In the genomic region with DNA sequence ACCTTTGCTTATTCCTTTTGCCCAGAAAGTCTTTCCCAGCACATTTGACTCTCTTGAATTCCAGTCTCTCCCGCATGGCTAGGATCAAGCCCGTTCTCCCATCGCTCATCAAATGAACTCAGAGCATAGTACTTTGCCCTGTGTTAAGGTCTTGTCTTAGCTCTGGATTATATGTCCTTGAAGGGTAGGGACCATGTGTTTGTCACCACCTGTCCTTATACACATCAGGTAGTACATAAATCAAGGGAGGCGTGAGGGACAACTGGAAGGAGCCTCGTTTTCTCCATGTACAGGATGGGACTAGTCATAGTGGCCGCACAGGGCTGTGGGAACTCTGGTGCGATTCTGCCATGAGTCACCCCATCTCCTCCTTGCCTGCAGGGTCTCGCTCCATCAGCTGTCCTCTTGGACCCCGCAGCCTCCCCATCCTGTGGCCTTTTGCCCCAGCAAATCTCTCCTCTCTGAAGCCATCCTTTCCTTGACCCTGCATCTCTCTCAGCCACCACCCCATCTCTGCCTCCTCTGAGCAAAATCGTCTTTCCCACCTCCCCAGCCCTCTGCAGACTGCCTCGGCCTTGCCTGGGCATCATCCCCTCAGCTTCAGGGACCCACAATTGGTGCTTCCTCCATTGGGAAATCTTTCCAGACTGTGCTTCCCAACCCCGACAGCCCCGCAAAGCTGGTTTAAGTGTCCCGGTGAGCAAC, we compare ENCODE assay signal across 24 cellular contexts. TPM values are rescaled to one million over a fixed set of nuclear protein-coding genes. Genes with fewer than 3 reads are reported as not detected.
DNase-seq lines count a peak whose midpoint lies in the region; ATAC-seq and TF ChIP-seq lines count a peak whose summit lies in the region.
"Had no signal": no experiment of that assay in that cellular context is flagged by ENCODE, and none has a peak within 500 bp of the region (broad histone marks: within the 10 kb centered on the region; RNA-seq: fewer than 3 reads in every experiment).

No MANE protein-coding gene starts in this region.

- H3K4me3 Mint-ChIP-seq in CD8-positive, alpha-beta T cell = peak overlapping the region; percentile 32
- peak overlapping the region; percentile 52 for H3K4me3 Mint-ChIP-seq in neural crest cell
- H3K4me3 Mint-ChIP-seq: dendritic cell treated with granulocyte-macrophage colony-stimulating factor and Interleukin-4, amounts not matched to agents 40 ng/mL and 50 ng/mL, for 4 days; GM23338 had no signal

- peaks cover 13% of the 10 kb centered on the region for H3K4me1 ChIP-seq in CD8-positive, alpha-beta T cell (ENCODE audit: insufficient read depth, low read length)
- peaks cover 4 to 17% (median 14%) of the 10 kb centered on the region in 4 donors for H3K4me1 ChIP-seq in esophagus muscularis mucosa

- H3K27ac Mint-ChIP-seq in CD8-positive, alpha-beta T cell = no peak overlapping the region
- no peak overlapping the region for H3K27ac Mint-ChIP-seq in neural crest cell (ENCODE audit: unreplicated experiment)
- H3K27ac Mint-ChIP-seq: dendritic cell treated with granulocyte-macrophage colony-stimulating factor and Interleukin-4, amounts not matched to agents 40 ng/mL and 50 ng/mL, for 4 days; GM23338; WTC11 had no signal

- POLR2A ChIA-PET in CD8-positive, alpha-beta T cell (lab: Charles Lee) = no interaction called here

- peaks cover 6% of the 10 kb centered on the region for H3K27me3 Mint-ChIP-seq in CD8-positive, alpha-beta T cell (ENCODE audit: low read depth)
- H3K27me3 Mint-ChIP-seq in neural crest cell (ENCODE audit: low read depth) = peaks cover 27% of the 10 kb centered on the region

- CTCF ChIA-PET in CD8-positive, alpha-beta T cell (lab: Charles Lee) = interaction anchor here (0.6 to 3.2 kb wide), 5 partner anchors 12 to 1206 kb away, joined by 3 to 15 read pairs (median 3); no protein-coding TSS in a partner anchor

- intact Hi-C loops in CD8-positive, alpha-beta T cell (cut with DNase I, micrococcal nuclease) = loop anchor here (5.0 kb wide), 4 partner anchors 442 to 1512 kb away; partner anchors contain the start of gene DNAJC13 (in 1 of the 2)
- intact Hi-C loops in esophagus muscularis mucosa (cut with DNase I) = loop anchor here (10.0 kb wide), 1 partner anchor 264 kb away; the partner anchor contains the start of gene TOPBP1

- peaks cover 14% of the 10 kb centered on the region for H3K4me1 Mint-ChIP-seq in CD8-positive, alpha-beta T cell (ENCODE audit: low read depth)
- H3K4me1 Mint-ChIP-seq in neural crest cell = peaks cover 9% of the 10 kb centered on the region

- no peak overlapping the region for H3K4me3 ChIP-seq in CD8-positive, alpha-beta T cell (ENCODE audit: low read depth, low read length)
- no peak overlapping the region for H3K4me3 ChIP-seq in esophagus muscularis mucosa
- H3K4me3 ChIP-seq: cardiac muscle cell, GM23338, smooth muscle cell, thoracic aorta had no signal

- H3K27ac ChIP-seq in CD8-positive, alpha-beta T cell (ENCODE audit: low read depth, low read length) = no peak overlapping the region
- no peak overlapping the region for H3K27ac ChIP-seq in esophagus muscularis mucosa (replicated peaks in 1 of 4)
- H3K27ac ChIP-seq: cardiac muscle cell, neutrophil, thoracic aorta had no signal

- DNase-seq in CD8-positive, alpha-beta T cell = no peak
- DNase-seq in HT1080 (ENCODE audit: low read depth) = peak; percentile 57
- peak; percentile 86 for DNase-seq in esophagus muscularis mucosa (ENCODE audit: extremely low spot score)
- DNase-seq in neural crest cell (ENCODE audit: low read depth, low spot score) = no peak
- DNase-seq in GOT3 (lab: John Stamatoyannopoulos, UW) = no peak
- DNase-seq in DMS153 treated with DMSO at 0.1 percent for 48 hours (lab: John Stamatoyannopoulos, UW; ENCODE audit: unreplicated experiment) = no peak
- DNase-seq: activated CD4-positive, alpha-beta T cell treated with anti-CD3 and anti-CD28 coated beads, Interleukin-2, amount 50 U/mL, for 48 hours; activated gamma-delta T cell treated with Interleukin-2 at 50 U/mL for 16 hours; amniotic stem cell; left colon; MM.1S; NCI-H146; NCI-H526; stimulated activated CD4-positive, alpha-beta T cell treated with anti-CD3 and anti-CD28 coated beads, Interleukin-4, amount 100 ng/mL, for 1 hour; stimulated activated naive CD4-positive, alpha-beta T cell; T-helper 9 cell had no signal

- no peak for TF ChIP-seq POLR2A in esophagus muscularis mucosa (IDR thresholded peaks at IDR 0.05; ENCODE audit: low read depth)

- no peaks in the 10 kb centered on the region for H3K36me3 ChIP-seq in CD8-positive, alpha-beta T cell (ENCODE audit: insufficient read depth, low read length)
- H3K36me3 ChIP-seq in esophagus muscularis mucosa = no peaks in the 10 kb centered on the region
- H3K36me3 ChIP-seq: cardiac muscle cell, neutrophil, thoracic aorta had no signal

- ATAC-seq in CD8-positive, alpha-beta T cell = no peak
- no peak for ATAC-seq in HG02571 (IDR thresholded peaks at IDR 0.05; ENCODE audit: unreplicated experiment)
- ATAC-seq: GM23338, WTC11 had no signal

- no peaks in the 10 kb centered on the region for H3K9me3 Mint-ChIP-seq in CD8-positive, alpha-beta T cell
- H3K9me3 Mint-ChIP-seq in neural crest cell = no peaks in the 10 kb centered on the region
- H3K9me3 Mint-ChIP-seq: dendritic cell treated with granulocyte-macrophage colony-stimulating factor and Interleukin-4, amounts not matched to agents 40 ng/mL and 50 ng/mL, for 4 days; GM23338; WTC11 had no signal

- H3K27me3 ChIP-seq in CD8-positive, alpha-beta T cell (ENCODE audit: insufficient read depth, low read length) = no peaks in the 10 kb centered on the region
- H3K27me3 ChIP-seq in esophagus muscularis mucosa = no peaks in the 10 kb centered on the region

- TF ChIP-seq EP300 in esophagus muscularis mucosa (IDR thresholded peaks at IDR 0.05) = no peak

- no peaks in the 10 kb centered on the region for H3K36me3 Mint-ChIP-seq in CD8-positive, alpha-beta T cell
- H3K36me3 Mint-ChIP-seq in neural crest cell (ENCODE audit: low read depth) = no peaks in the 10 kb centered on the region
- H3K36me3 Mint-ChIP-seq: WTC11 had no signal

- 94% methylated on average over 14 of the region's 14 CpGs for WGBS in esophagus muscularis mucosa

- H3K9me3 ChIP-seq in CD8-positive, alpha-beta T cell (ENCODE audit: low read length) = no peaks in the 10 kb centered on the region
- no peaks in the 10 kb centered on the region for H3K9me3 ChIP-seq in esophagus muscularis mucosa
- H3K9me3 ChIP-seq: neutrophil, thoracic aorta had no signal

- no peak for TF ChIP-seq CTCF in CD8-positive, alpha-beta T cell (IDR thresholded peaks at IDR 0.05)
- TF ChIP-seq CTCF in esophagus muscularis mucosa (IDR thresholded peaks at IDR 0.05) (no peak), neural crest cell (conservative IDR thresholded peaks at IDR 0.05) (no peak)

RNA-seq across cellular contexts. Expression of gene RAB6B, which starts 33.4 kb away (rescaled TPM):
- 1 to 10 TPM; 1.1 to 1.3 TPM for total RNA-seq in CD8-positive, alpha-beta T cell
- 0.23 and 0.51 TPM in 2 replicates for total RNA-seq in HT1080 (2014; rRNA removed; shearing (Covaris generic))
- polyA plus RNA-seq in HT1080 (2015; cell fraction: cytosol; rRNA removed) = 5.6 and 6.3 TPM in 2 replicates
- 4.5 and 4.8 TPM in 2 replicates for polyA plus RNA-seq in HT1080 (2015; cell fraction: nucleus; rRNA removed)
- total RNA-seq in esophagus muscularis mucosa (10 to 100 TPM in 2 of 4 donors, 1 to 10 TPM in 2; 6.2 to 11.9 (median 10.5) TPM), neural crest cell (15.5 and 18.1 TPM in 2 replicates)

Comparison
In these comparisons a context has a peak if more than half of its experiments do, and no peak if none do; other contexts are left out.
1. DNase-seq: peak in HT1080 (single experiment) and esophagus muscularis mucosa (single experiment); none in CD8-positive, alpha-beta T cell (0 of 7), neural crest cell (single experiment), GOT3 (single experiment) and DMS153 treated with DMSO at 0.1 percent for 48 hours (single experiment).